ENCODE assay signal across 8 cellular contexts in the genomic region with DNA sequence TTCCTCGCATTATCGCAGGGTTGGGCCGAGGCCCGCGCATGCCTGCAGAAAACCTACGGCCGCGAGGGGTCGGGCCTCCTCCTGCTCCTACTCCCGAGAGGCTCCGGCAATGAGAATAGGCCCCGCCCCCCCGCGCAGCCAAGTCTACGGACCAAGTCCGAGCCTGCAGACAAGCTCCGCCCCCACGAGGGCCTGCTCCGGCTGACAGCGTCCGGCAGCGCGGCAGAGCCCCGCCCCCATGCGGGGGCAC. TPM values are rescaled to one million over a fixed set of nuclear protein-coding genes. Genes with fewer than 3 reads are reported as not detected.
DNase-seq lines count a peak whose midpoint lies in the region; ATAC-seq and TF ChIP-seq lines count a peak whose summit lies in the region.

No MANE protein-coding gene starts in this region.

- H3K9me3 Mint-ChIP-seq in natural killer cell = no peaks in the 10 kb centered on the region

- H3K4me1 Mint-ChIP-seq in natural killer cell = peaks cover 46 to 67% of the 10 kb centered on the region in 2 donors

- peak; percentile 99 for DNase-seq in COLO668 (lab: John Stamatoyannopoulos, UW; ENCODE audit: unreplicated experiment)
- DNase-seq in LoVo (ENCODE audit: low spot score) = peak; percentile 99
- DNase-seq in RWPE1 (ENCODE audit: low spot score) = peak; percentile 97
- peak; percentile 100 for DNase-seq in activated effector memory CD4-positive, alpha-beta T cell treated with anti-CD3 and anti-CD28 coated beads, Interleukin-2, amount 50 U/mL, for 16 hours
- DNase-seq in fibroblast of pulmonary artery (ENCODE audit: low read depth) = peak; percentile 100
- peak; percentile 99 for DNase-seq in natural killer cell
- peak; percentile 100 for DNase-seq in stimulated activated naive CD4-positive, alpha-beta T cell treated with Interleukin-2 at 50 U/mL for 16 hours (lab: John Stamatoyannopoulos, UW)

- peak overlapping the region; percentile 99 for H3K27ac Mint-ChIP-seq in natural killer cell

- peak overlapping the region; percentile 98 for H3K4me3 Mint-ChIP-seq in natural killer cell

- peak overlapping the region; percentile 95 for H3K27ac ChIP-seq in RWPE1

- intact Hi-C loops in natural killer cell (cut with micrococcal nuclease) = loop anchor here (1.0 to 10.0 kb wide), 6 partner anchors 17 to 777 kb away; partner anchors contain the start of genes ATF6B, DXO, PPT2 and PSMB8

- TF ChIP-seq CTCF in RWPE1 (conservative IDR thresholded peaks at IDR 0.05; ENCODE audit: low read depth) = no peak; the same call in 1 of the 2 replicates
- TF ChIP-seq CTCF in fibroblast of pulmonary artery (IDR thresholded peaks at IDR 0.05; ENCODE audit: low read length, missing control alignments) = peak; percentile 34
- TF ChIP-seq CTCF in natural killer cell (IDR thresholded peaks at IDR 0.05) = peak; percentile 36

- H3K27me3 Mint-ChIP-seq in natural killer cell (ENCODE audit: low read depth in 2 of 2) = no peaks in the 10 kb centered on the region

- peak; percentile 72 for ATAC-seq in GM21526 (IDR thresholded peaks at IDR 0.05; ENCODE audit: low FRiP score, unreplicated experiment)
- peak; percentile 79 to 94 (median 82) for ATAC-seq in natural killer cell

- POLR2A ChIA-PET in RWPE1 (lab: Yijun Ruan, JAX; ENCODE audit: low non-redundant PET) = interaction anchor here (0.6 to 0.8 kb wide), 3 partner anchors 18 to 699 kb away, joined by 3 read pairs; no protein-coding TSS in a partner anchor

- H3K36me3 Mint-ChIP-seq in natural killer cell = no peaks in the 10 kb centered on the region

- CTCF ChIA-PET in RWPE1 (lab: Yijun Ruan, JAX) = interaction anchor here (0.6 to 1.1 kb wide), 7 partner anchors 14 to 781 kb away, joined by 3 to 5 read pairs (median 3); no protein-coding TSS in a partner anchor

- H3K4me3 ChIP-seq in fibroblast of pulmonary artery (replicated peaks; ENCODE audit: low read depth, low read length) = peak overlapping the region; percentile 72

RNA-seq across cellular contexts. Expression of gene GPSM3, which starts 3.1 kb away (rescaled TPM):
- total RNA-seq in natural killer cell = 100 to 1,000 TPM; 216 to 240 (median 221) TPM

RNA-seq across cellular contexts. Expression of gene PBX2, which starts 5.6 kb away (rescaled TPM):
- 100 to 1,000 TPM; 111 to 116 (median 112) TPM for total RNA-seq in natural killer cell

RNA-seq across cellular contexts. Expression of gene AGER, which starts 11.5 kb away (rescaled TPM):
- total RNA-seq in natural killer cell = 10 to 100 TPM; 19.0 to 25.1 (median 22.9) TPM

RNA-seq across cellular contexts. Expression of gene RNF5, which starts 17.4 kb away (rescaled TPM):
- 10 to 100 TPM; 35.1 to 39.2 (median 36.6) TPM for total RNA-seq in natural killer cell

RNA-seq across cellular contexts. Expression of gene AGPAT1, which starts 19.7 kb away (rescaled TPM):
- total RNA-seq in natural killer cell = 10 to 100 TPM; 29.5 to 31.9 (median 31.2) TPM

Comparison
In these comparisons a context has a peak if more than half of its experiments do, and no peak if none do; other contexts are left out.
1. Peak in every context shown above with its lines: DNase-seq, ATAC-seq, H3K4me3 ChIP-seq and H3K27ac ChIP-seq.